Comparison of ENCODE assay signal across 8 cellular contexts in the genomic region with DNA sequence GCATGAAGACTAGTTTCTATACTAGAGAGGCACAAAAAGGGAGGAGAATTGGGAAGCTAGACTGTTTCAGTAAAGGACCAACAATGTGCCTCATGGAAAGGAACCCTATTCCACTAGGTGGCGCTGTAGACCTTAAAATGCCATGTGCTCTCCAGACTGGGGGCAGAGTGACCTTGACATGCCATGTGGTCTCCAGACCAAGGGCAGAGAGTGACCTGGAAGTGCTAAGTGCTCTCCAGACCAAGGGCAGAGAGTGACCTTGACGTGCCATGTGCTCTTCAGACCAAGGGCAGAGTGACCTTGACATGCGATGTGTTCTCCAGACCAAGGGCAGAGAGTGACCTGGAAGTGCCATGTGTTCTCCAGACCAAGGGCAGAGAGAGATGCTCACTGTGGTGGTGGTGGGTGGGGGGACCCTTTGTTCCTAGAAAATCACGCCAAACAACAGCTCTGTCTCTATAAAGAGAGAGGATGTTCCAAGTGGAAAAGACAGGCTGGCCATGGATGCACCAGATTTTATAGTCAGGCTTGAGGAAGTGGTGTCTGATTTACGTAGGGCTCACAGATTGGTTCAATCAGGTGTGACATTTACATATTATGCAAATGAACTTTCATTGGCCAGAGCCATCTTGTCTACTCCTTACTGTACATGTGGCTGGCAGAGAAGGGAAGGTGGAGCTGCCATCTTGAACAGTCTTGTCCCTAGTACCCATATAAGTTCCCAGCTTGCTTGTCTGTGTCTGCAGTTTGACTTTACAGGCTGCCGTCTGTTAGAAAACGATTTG.
DNase-seq lines count a peak whose midpoint lies in the region; ATAC-seq and TF ChIP-seq lines count a peak whose summit lies in the region.

No MANE protein-coding gene starts in this region.

- POLR2A ChIA-PET in GM10248 (lab: Yijun Ruan, JAX) = no interaction called here

- no peaks in the 10 kb centered on the region for H3K9me2 ChIP-seq in GM23248 (ENCODE audit: insufficient read depth)

- H3K4me3 ChIP-seq in GM23248 = no peak overlapping the region
- no peak overlapping the region for H3K4me3 ChIP-seq in adrenal gland

- in situ Hi-C loops in GM23248 (cut with MboI) = no loop called here

- no peak overlapping the region for H2AFZ ChIP-seq in GM23248

- CTCF ChIA-PET in GM10248 (lab: Yijun Ruan, JAX) = interaction anchor here (0.8 to 4.3 kb wide), 12 partner anchors 12 to 534 kb away, joined by 3 to 22 read pairs (median 4); no protein-coding TSS in a partner anchor

- H3F3A ChIP-seq in GM23248 (ENCODE audit: insufficient read depth) = no peaks in the 10 kb centered on the region

- H3K27me3 ChIP-seq in GM23248 (replicated peaks; ENCODE audit: insufficient read depth) (no peaks in the 10 kb centered on the region), adrenal gland (no peaks in the 10 kb centered on the region)

- H3K36me3 ChIP-seq in GM23248 (ENCODE audit: low read depth) (no peaks in the 10 kb centered on the region), adrenal gland (replicated peaks in 1 of 2) (no peaks in the 10 kb centered on the region)

- TF ChIP-seq CTCF in GM10248 (IDR thresholded peaks at IDR 0.05; ENCODE audit: control extremely low read depth, extremely low read depth, low read depth, missing control alignments) (peak; percentile 40), adrenal gland (IDR thresholded peaks at IDR 0.05) (peak in 5 of 6 experiments; percentile 51 to 70 (median 53))

- ATAC-seq in HG03097 (IDR thresholded peaks at IDR 0.05; ENCODE audit: low FRiP score, unreplicated experiment) = no peak

- H3K79me2 ChIP-seq in GM23248 (ENCODE audit: insufficient read depth) = no peaks in the 10 kb centered on the region

- no peak for DNase-seq in GM10248 (ENCODE audit: extremely low spot score)
- peak; percentile 32 for DNase-seq in GM23248
- DNase-seq in NCI-H1694 (lab: John Stamatoyannopoulos, UW) = peak; percentile 70
- DNase-seq in adrenal gland = peak; percentile 11 to 75 (median 42)
- peak; percentile 22 for DNase-seq in midbrain (lab: John Stamatoyannopoulos, UW)
- DNase-seq in glomerular visceral epithelial cell (ENCODE audit: extremely low spot score) = no peak
- DNase-seq in DMS79 (lab: John Stamatoyannopoulos, UW) = no peak

- 27 to 29% methylated on average over 7 of the region's 7 CpGs for WGBS in GM23248 (ENCODE audit: low coverage in 1 of 2, low lambda C conversion rate in 2 of 2, missing lambda C conversion rate in 2 of 2), 2 experiments
- 57 to 59% (median 59%) methylated on average over 7 of the region's 7 CpGs for WGBS in adrenal gland, 4 donors

- H3K9ac ChIP-seq in GM23248 = no peak overlapping the region

- no peak for TF ChIP-seq POLR2A in adrenal gland (IDR thresholded peaks at IDR 0.05)

- no peaks in the 10 kb centered on the region for H3K4me1 ChIP-seq in GM23248 (ENCODE audit: insufficient read depth)
- H3K4me1 ChIP-seq in adrenal gland (replicated peaks in 1 of 2) = no peaks in the 10 kb centered on the region

- no peaks in the 10 kb centered on the region for H4K20me1 ChIP-seq in GM23248 (ENCODE audit: insufficient read depth)

- no peaks in the 10 kb centered on the region for H3K9me3 ChIP-seq in GM23248 (ENCODE audit: low read depth)
- H3K9me3 ChIP-seq in adrenal gland (replicated peaks in 1 of 3) = no peaks in the 10 kb centered on the region

- intact Hi-C loops in adrenal gland (cut with DNase I) = loop anchor here in 1 of 2 donors (10.0 kb wide), 1 partner anchor 304 kb away; no protein-coding TSS in a partner anchor

- H3K27ac ChIP-seq in GM23248 (no peak overlapping the region), adrenal gland (no peak overlapping the region)

- H3K4me2 ChIP-seq in GM23248 (ENCODE audit: unreplicated experiment) = no peak overlapping the region

Comparison
In these comparisons a context has a peak if more than half of its experiments do, and no peak if none do; other contexts are left out.
1. DNase-seq: peak in GM23248 (single experiment), NCI-H1694 (single experiment), adrenal gland (7 of 7) and midbrain (single experiment); none in GM10248 (single experiment), glomerular visceral epithelial cell (single experiment) and DMS79 (single experiment).